34 cellular contexts compared by ENCODE assay signal in genomic region chr5:76251656-76252055, GRCh38.
A peak's percentile ranks its signal among the peaks of the same experiment; 100 is the strongest.
DNase-seq lines count a peak whose midpoint lies in the region; ATAC-seq and TF ChIP-seq lines count a peak whose summit lies in the region.
"Had no signal": no experiment of that assay in that cellular context is flagged by ENCODE, and none has a peak within 500 bp of the region (broad histone marks: within the 10 kb centered on the region; RNA-seq: fewer than 3 reads in every experiment).

No MANE protein-coding gene starts in this region.

- no peaks in the 10 kb centered on the region for H3K4me1 ChIP-seq in body of pancreas
- H3K4me1 ChIP-seq in vagina, result no peaks in the 10 kb centered on the region
- H3K4me1 ChIP-seq: A549, BE2C had no signal

- no peak overlapping the region for H3K27ac ChIP-seq in body of pancreas
- H3K27ac ChIP-seq in vagina, result no peak overlapping the region
- H3K27ac ChIP-seq: 22Rv1; A549; BLaER1; BLaER1 treated with 17β-estradiol and CSF1 and Interleukin-3, amounts not matched to agents 10 nM and 100 nM; C4-2B had no signal

- WGBS in body of pancreas, 2 donors, result 75 to 81% methylated on average over 2 of the region's 2 CpGs

- TF ChIP-seq POLR2A in body of pancreas (IDR thresholded peaks at IDR 0.05) (no peak), vagina (IDR thresholded peaks at IDR 0.05) (no peak)

- no peaks in the 10 kb centered on the region for H3K36me3 Mint-ChIP-seq in Calu3 (ENCODE audit: insufficient read depth, unreplicated experiment)
- H3K36me3 Mint-ChIP-seq: CD14-positive monocyte; CD4-positive, alpha-beta memory T cell; CD4-positive, CD25-positive, alpha-beta regulatory T cell; CD8-positive, alpha-beta memory T cell; CD8-positive, alpha-beta T cell had no signal

- TF ChIP-seq CTCF in Calu3 (IDR thresholded peaks at IDR 0.05; ENCODE audit: unreplicated experiment), result no peak
- no peak for TF ChIP-seq CTCF in body of pancreas (IDR thresholded peaks at IDR 0.05)
- no peak for TF ChIP-seq CTCF in vagina (IDR thresholded peaks at IDR 0.05)

- BruUV-seq in Calu3 (replicated peaks; lab: Mats Ljungman, UMichigan), result no TSS peak

- H3K27ac Mint-ChIP-seq in Calu3 (ENCODE audit: unreplicated experiment), result peak overlapping the region; percentile 78
- H3K27ac Mint-ChIP-seq: B cell; CD14-positive monocyte; CD4-positive, alpha-beta memory T cell; CD4-positive, alpha-beta T cell; CD4-positive, CD25-positive, alpha-beta regulatory T cell; CD8-positive, alpha-beta memory T cell; CD8-positive, alpha-beta T cell had no signal

- intact Hi-C loops in Calu3 (cut with micrococcal nuclease; ENCODE audit: unreplicated experiment), result loop anchor here (5.0 to 10.0 kb wide), 3 partner anchors 49 to 293 kb away; no protein-coding TSS in a partner anchor
- intact Hi-C loops in body of pancreas (cut with DNase I), result no loop called here
- intact Hi-C loops in vagina (cut with DNase I), result no loop called here

- H3K27me3 Mint-ChIP-seq in Calu3 (ENCODE audit: unreplicated experiment), result peaks cover 13% of the 10 kb centered on the region
- H3K27me3 Mint-ChIP-seq: CD4-positive, alpha-beta T cell had no signal

- H3K36me3 ChIP-seq in body of pancreas (replicated peaks in 1 of 2; ENCODE audit: insufficient read depth in 1 of 2, low read depth in 2 of 2) (no peaks in the 10 kb centered on the region), vagina (no peaks in the 10 kb centered on the region)
- H3K36me3 ChIP-seq: BE2C; BLaER1; BLaER1 treated with 17β-estradiol and CSF1 and Interleukin-3, amounts not matched to agents 10 nM and 100 nM had no signal

- DNase-seq in Calu3 (no peak), body of pancreas (no peak), kidney tubule cell (ENCODE audit: low spot score) (peak; percentile 38), renal cortical epithelial cell (ENCODE audit: low read depth) (peak; percentile 65), NCI-H524 (lab: John Stamatoyannopoulos, UW) (no peak), D341Med (ENCODE audit: low spot score) (no peak), vagina (ENCODE audit: extremely low spot score in 2 of 2) (no peak)
- DNase-seq: 8988T; ACHN; AML-193; BE2C; C1 segment of cervical spinal cord; Caco-2; CD4-positive, alpha-beta memory T cell; CD4-positive, alpha-beta T cell; CD4-positive, CD25-positive, alpha-beta regulatory T cell; CD8-positive, alpha-beta memory T cell; CD8-positive, alpha-beta T cell; COR-L47; DMS 273 treated with DMSO at 0.1 percent for 48 hours; DMS153; DMS53; DMS79; DMS79 treated with DMSO at 0.1 percent for 48 hours; DND-41; EL had no signal

- H3K27me3 ChIP-seq in body of pancreas (no peaks in the 10 kb centered on the region), vagina (no peaks in the 10 kb centered on the region)
- H3K27me3 ChIP-seq: BE2C; BLaER1; BLaER1 treated with 17β-estradiol and CSF1 and Interleukin-3, amounts not matched to agents 10 nM and 100 nM had no signal

- no peaks in the 10 kb centered on the region for H3K9me3 Mint-ChIP-seq in Calu3 (ENCODE audit: low read depth, unreplicated experiment)
- H3K9me3 Mint-ChIP-seq: CD14-positive monocyte; CD4-positive, alpha-beta memory T cell; CD4-positive, alpha-beta T cell; CD4-positive, CD25-positive, alpha-beta regulatory T cell; CD8-positive, alpha-beta memory T cell; CD8-positive, alpha-beta T cell had no signal

- H3K4me1 Mint-ChIP-seq in Calu3 (ENCODE audit: low read depth, unreplicated experiment), result peaks cover 45% of the 10 kb centered on the region

- H3K9me3 ChIP-seq in body of pancreas (no peaks in the 10 kb centered on the region), vagina (no peaks in the 10 kb centered on the region)
- H3K9me3 ChIP-seq: A549; BE2C; BLaER1; BLaER1 treated with 17β-estradiol and CSF1 and Interleukin-3, amounts not matched to agents 10 nM and 100 nM; Caco-2 had no signal

- CTCF ChIA-PET in Calu3 (lab: Charles Lee), result interaction anchor here (1.0 to 2.1 kb wide), 3 partner anchors 9 to 168 kb away, joined by 3 to 11 read pairs (median 9); no protein-coding TSS in a partner anchor

- H3K4me3 ChIP-seq in body of pancreas, result no peak overlapping the region
- H3K4me3 ChIP-seq in vagina, result no peak overlapping the region
- H3K4me3 ChIP-seq: A549; BLaER1; BLaER1 treated with 17β-estradiol and CSF1 and Interleukin-3, amounts not matched to agents 10 nM and 100 nM had no signal

- peak; percentile 51 for ATAC-seq in body of pancreas
- no peak for ATAC-seq in GM18519 (IDR thresholded peaks at IDR 0.05; ENCODE audit: low FRiP score, unreplicated experiment)
- ATAC-seq: A549; CD8-positive, alpha-beta T cell had no signal

- no peak overlapping the region for H3K4me3 Mint-ChIP-seq in Calu3 (ENCODE audit: low read depth, unreplicated experiment)
- H3K4me3 Mint-ChIP-seq: B cell; CD14-positive monocyte; CD4-positive, alpha-beta memory T cell; CD4-positive, alpha-beta T cell; CD4-positive, CD25-positive, alpha-beta regulatory T cell; CD8-positive, alpha-beta memory T cell; CD8-positive, alpha-beta T cell had no signal

Comparison
In these comparisons a context has a peak if more than half of its experiments do, and no peak if none do; other contexts are left out.
1. DNase-seq: peak in kidney tubule cell (single experiment) and renal cortical epithelial cell (single experiment); none in Calu3 (single experiment), body of pancreas (0 of 4), NCI-H524 (0 of 2), D341Med (single experiment) and vagina (0 of 2).